Comparison of ENCODE assay signal across 20 cellular contexts in genomic region chr4:67573193-67573592, GRCh38. TPM values are rescaled to one million over a fixed set of nuclear protein-coding genes. Genes with fewer than 3 reads are reported as not detected.
DNase-seq lines count a peak whose midpoint lies in the region; ATAC-seq lines count a peak whose summit lies in the region.
"Had no signal": no experiment of that assay in that cellular context is flagged by ENCODE, and none has a peak within 500 bp of the region (broad histone marks: within the 10 kb centered on the region; RNA-seq: fewer than 3 reads in every experiment).

No MANE protein-coding gene starts in this region.

- intact Hi-C loops in activated T-helper 1 cell treated with anti-CD3 and anti-CD28 coated beads, Interleukin-12 subunit alpha, Interleukin-12 subunit beta, Interleukin-2, Interleukin-4 antibody, amounts not matched to agents 30 ng/mL and 10 ng/mL and 1 ng/mL, durations not matched to agents 14 hours and 24 hours and 36 hours (cut with micrococcal nuclease): loop anchor here (1.0 kb wide), 1 partner anchor 8 kb away; no protein-coding TSS in a partner anchor

- H3K4me3 Mint-ChIP-seq in activated T-cell treated with anti-CD3 and anti-CD28 coated beads, Interleukin-2, amount 50 U/mL, for 72 hours: peak overlapping the region in 1 of 2 donors; percentile 7
- H3K4me3 Mint-ChIP-seq in activated T-helper 1 cell treated with anti-CD3 and anti-CD28 coated beads, Interleukin-12 subunit alpha, Interleukin-12 subunit beta, Interleukin-2, Interleukin-4 antibody, amounts not matched to agents 30 ng/mL and 10 ng/mL and 1 ng/mL, durations not matched to agents 14 hours and 24 hours and 36 hours: peak overlapping the region; percentile 10
- peak overlapping the region; percentile 11 for H3K4me3 Mint-ChIP-seq in stimulated activated memory B cell treated with anti-CD40 and anti-IgM and Interleukin-4, amounts not matched to agents 10 μg/mL and 1 μg/mL and 100 μg/mL, for 72 hours

- no peaks in the 10 kb centered on the region for H3K27me3 Mint-ChIP-seq in activated T-cell treated with anti-CD3 and anti-CD28 coated beads, Interleukin-2, amount 50 U/mL, for 72 hours (ENCODE audit: low read depth)
- H3K27me3 Mint-ChIP-seq in activated T-helper 1 cell treated with anti-CD3 and anti-CD28 coated beads, Interleukin-12 subunit alpha, Interleukin-12 subunit beta, Interleukin-2, Interleukin-4 antibody, amounts not matched to agents 30 ng/mL and 10 ng/mL and 1 ng/mL, durations not matched to agents 14 hours and 24 hours and 36 hours (ENCODE audit: insufficient read depth): no peaks in the 10 kb centered on the region
- H3K27me3 Mint-ChIP-seq in stimulated activated memory B cell treated with anti-CD40 and anti-IgM and Interleukin-4, amounts not matched to agents 10 μg/mL and 1 μg/mL and 100 μg/mL, for 72 hours: no peaks in the 10 kb centered on the region

- ATAC-seq in activated T-cell treated with anti-CD3 and anti-CD28 coated beads, Interleukin-2, amount 50 U/mL, for 72 hours (replicated peaks in 1 of 2): peak; percentile 62 to 73
- peak; percentile 42 for ATAC-seq in stimulated activated memory B cell treated with anti-CD40 and anti-IgM and Interleukin-4, amounts not matched to agents 10 μg/mL and 1 μg/mL and 100 μg/mL, for 72 hours
- no peak for ATAC-seq in HG03280 (IDR thresholded peaks at IDR 0.05; ENCODE audit: unreplicated experiment)

- peaks cover 0 to 2% of the 10 kb centered on the region in 2 donors for H3K9me3 Mint-ChIP-seq in activated T-cell treated with anti-CD3 and anti-CD28 coated beads, Interleukin-2, amount 50 U/mL, for 72 hours
- no peaks in the 10 kb centered on the region for H3K9me3 Mint-ChIP-seq in activated T-helper 1 cell treated with anti-CD3 and anti-CD28 coated beads, Interleukin-12 subunit alpha, Interleukin-12 subunit beta, Interleukin-2, Interleukin-4 antibody, amounts not matched to agents 30 ng/mL and 10 ng/mL and 1 ng/mL, durations not matched to agents 14 hours and 24 hours and 36 hours
- H3K9me3 Mint-ChIP-seq in stimulated activated memory B cell treated with anti-CD40 and anti-IgM and Interleukin-4, amounts not matched to agents 10 μg/mL and 1 μg/mL and 100 μg/mL, for 72 hours: no peaks in the 10 kb centered on the region

- no peak for DNase-seq in activated T-cell treated with anti-CD3 and anti-CD28 coated beads, Interleukin-2, amount 50 U/mL, for 72 hours
- no peak for DNase-seq in activated T-cell treated with anti-CD3 and anti-CD28 coated beads for 4 hours
- peak; percentile 21 for DNase-seq in KG1 (lab: John Stamatoyannopoulos, UW)
- no peak for DNase-seq in activated T-helper 1 cell treated with anti-CD3 and anti-CD28 coated beads, Interleukin-12 subunit alpha, Interleukin-12 subunit beta, Interleukin-2, Interleukin-4 antibody, amounts not matched to agents 30 ng/mL and 10 ng/mL and 1 ng/mL, durations not matched to agents 14 hours and 24 hours and 36 hours (ENCODE audit: low spot score)
- no peak for DNase-seq in SKM-1 treated with dmso at 0.1 percent for 144 hours (lab: John Stamatoyannopoulos, UW; ENCODE audit: unreplicated experiment)
- no peak for DNase-seq in HCEC 1CT
- DNase-seq: activated CD8-positive, alpha-beta memory T cell treated with anti-CD3 and anti-CD28 coated beads, Interleukin-2, amount 50 U/mL, for 4 hours; central memory CD4-positive, alpha-beta T cell; effector CD4-positive, alpha-beta T cell; GDM1; GM23248; islet precursor cell; NCI-H1694; NCI-H510A treated with DMSO at 0.1 percent for 48 hours; PC-9 had no signal

- peaks cover 0 to 5% of the 10 kb centered on the region in 2 donors for H3K36me3 Mint-ChIP-seq in activated T-cell treated with anti-CD3 and anti-CD28 coated beads, Interleukin-2, amount 50 U/mL, for 72 hours (ENCODE audit: insufficient read depth in 2 of 2)
- H3K36me3 Mint-ChIP-seq in activated T-helper 1 cell treated with anti-CD3 and anti-CD28 coated beads, Interleukin-12 subunit alpha, Interleukin-12 subunit beta, Interleukin-2, Interleukin-4 antibody, amounts not matched to agents 30 ng/mL and 10 ng/mL and 1 ng/mL, durations not matched to agents 14 hours and 24 hours and 36 hours (ENCODE audit: low read depth): peaks cover 45% of the 10 kb centered on the region
- H3K36me3 Mint-ChIP-seq in stimulated activated memory B cell treated with anti-CD40 and anti-IgM and Interleukin-4, amounts not matched to agents 10 μg/mL and 1 μg/mL and 100 μg/mL, for 72 hours: peaks cover 22% of the 10 kb centered on the region

- H3K4me1 Mint-ChIP-seq in activated T-cell treated with anti-CD3 and anti-CD28 coated beads, Interleukin-2, amount 50 U/mL, for 72 hours (ENCODE audit: low read depth): peaks cover 52% of the 10 kb centered on the region
- H3K4me1 Mint-ChIP-seq in activated T-helper 1 cell treated with anti-CD3 and anti-CD28 coated beads, Interleukin-12 subunit alpha, Interleukin-12 subunit beta, Interleukin-2, Interleukin-4 antibody, amounts not matched to agents 30 ng/mL and 10 ng/mL and 1 ng/mL, durations not matched to agents 14 hours and 24 hours and 36 hours (ENCODE audit: low read depth): peaks cover 55% of the 10 kb centered on the region
- H3K4me1 Mint-ChIP-seq in stimulated activated memory B cell treated with anti-CD40 and anti-IgM and Interleukin-4, amounts not matched to agents 10 μg/mL and 1 μg/mL and 100 μg/mL, for 72 hours: peaks cover 55% of the 10 kb centered on the region

- no peak overlapping the region for H3K27ac Mint-ChIP-seq in activated T-cell treated with anti-CD3 and anti-CD28 coated beads, Interleukin-2, amount 50 U/mL, for 72 hours
- peak overlapping the region; percentile 71 for H3K27ac Mint-ChIP-seq in activated T-helper 1 cell treated with anti-CD3 and anti-CD28 coated beads, Interleukin-12 subunit alpha, Interleukin-12 subunit beta, Interleukin-2, Interleukin-4 antibody, amounts not matched to agents 30 ng/mL and 10 ng/mL and 1 ng/mL, durations not matched to agents 14 hours and 24 hours and 36 hours
- peak overlapping the region; percentile 89 for H3K27ac Mint-ChIP-seq in stimulated activated memory B cell treated with anti-CD40 and anti-IgM and Interleukin-4, amounts not matched to agents 10 μg/mL and 1 μg/mL and 100 μg/mL, for 72 hours

RNA-seq across cellular contexts. Expression of gene STAP1, which starts 14.7 kb away (rescaled TPM):
- 10 to 100 TPM in 1 of 2 donors, 1 to 10 TPM in 1; 9.6 to 22.0 TPM for total RNA-seq in activated T-cell treated with anti-CD3 and anti-CD28 coated beads, Interleukin-2, amount 50 U/mL, for 72 hours
- 19.2 and 19.7 TPM in 2 replicates for total RNA-seq in activated T-helper 1 cell treated with anti-CD3 and anti-CD28 coated beads, Interleukin-12 subunit alpha, Interleukin-12 subunit beta, Interleukin-2, Interleukin-4 antibody, amounts not matched to agents 30 ng/mL and 10 ng/mL and 1 ng/mL, durations not matched to agents 14 hours and 24 hours and 36 hours
- total RNA-seq: fibroblast of lung, GM23248, mesenteric fat pad, PC-9, SJSA1 had no signal

RNA-seq across cellular contexts. Expression of gene CENPC, which starts 27.9 kb away (rescaled TPM):
- 10 to 100 TPM; 42.8 to 44.7 TPM for total RNA-seq in activated T-cell treated with anti-CD3 and anti-CD28 coated beads, Interleukin-2, amount 50 U/mL, for 72 hours
- total RNA-seq in activated T-helper 1 cell treated with anti-CD3 and anti-CD28 coated beads, Interleukin-12 subunit alpha, Interleukin-12 subunit beta, Interleukin-2, Interleukin-4 antibody, amounts not matched to agents 30 ng/mL and 10 ng/mL and 1 ng/mL, durations not matched to agents 14 hours and 24 hours and 36 hours: 27.7 and 29.2 TPM in 2 replicates
